ENCODE assay signal across 9 cellular contexts in genomic region chr21:37208741-37209225, GRCh38. TPM values are rescaled to one million over a fixed set of nuclear protein-coding genes. Genes with fewer than 3 reads are reported as not detected.
DNase-seq lines count a peak whose midpoint lies in the region; ATAC-seq and TF ChIP-seq lines count a peak whose summit lies in the region.
"Had no signal": no experiment of that assay in that cellular context is flagged by ENCODE, and none has a peak within 500 bp of the region (broad histone marks: within the 10 kb centered on the region; RNA-seq: fewer than 3 reads in every experiment).

No MANE protein-coding gene starts in this region.

- ATAC-seq in GM18505 (IDR thresholded peaks at IDR 0.05; ENCODE audit: unreplicated experiment) (peak; percentile 48), GM21786 (IDR thresholded peaks at IDR 0.05; ENCODE audit: unreplicated experiment) (peak; percentile 28), T-helper 17 cell (peak; percentile 50), GM21367 (IDR thresholded peaks at IDR 0.05; ENCODE audit: unreplicated experiment) (no peak)

- H3K36me3 Mint-ChIP-seq in T-helper 17 cell (ENCODE audit: low read depth) (peaks cover 2% of the 10 kb centered on the region), neural crest cell (ENCODE audit: low read depth) (peaks cover 28% of the 10 kb centered on the region)

- no peak for DNase-seq in T-helper 17 cell
- no peak for DNase-seq in neural crest cell (ENCODE audit: low read depth, low spot score)
- DNase-seq in stimulated activated CD4-positive, alpha-beta T cell treated with anti-CD3 and anti-CD28 coated beads, Interleukin-2, amount 100 ng/mL, for 48 hours = no peak
- DNase-seq in foreskin fibroblast = no peak
- DNase-seq in amniotic stem cell (lab: John Stamatoyannopoulos, UW) = no peak

- H3K4me3 Mint-ChIP-seq in T-helper 17 cell = no peak overlapping the region
- no peak overlapping the region for H3K4me3 Mint-ChIP-seq in neural crest cell

- H3K4me3 ChIP-seq in foreskin fibroblast (ENCODE audit: low read depth in 1 of 2, low read length in 2 of 2) = no peak overlapping the region
- H3K4me3 ChIP-seq: lung had no signal

- peaks cover 13% of the 10 kb centered on the region for H3K9me3 Mint-ChIP-seq in neural crest cell

- no peak for TF ChIP-seq CTCF in neural crest cell (conservative IDR thresholded peaks at IDR 0.05)
- no peak for TF ChIP-seq CTCF in foreskin fibroblast (IDR thresholded peaks at IDR 0.05; ENCODE audit: low read depth, low read length)

- H3K9me3 ChIP-seq in T-helper 17 cell (ENCODE audit: control insufficient read depth, low read length, poor library complexity, severe bottlenecking) = no peaks in the 10 kb centered on the region

- H3K27me3 Mint-ChIP-seq in T-helper 17 cell (no peaks in the 10 kb centered on the region), neural crest cell (ENCODE audit: low read depth) (peaks cover 7% of the 10 kb centered on the region)

- H3K4me1 Mint-ChIP-seq in T-helper 17 cell = peaks cover 8% of the 10 kb centered on the region
- H3K4me1 Mint-ChIP-seq in neural crest cell = peaks cover 23% of the 10 kb centered on the region

- no peak for TF ChIP-seq POLR2A in GM18505 (IDR thresholded peaks at IDR 0.05; ENCODE audit: borderline replicate concordance, extremely low read depth, insufficient read depth, insufficient read length)

- no peak overlapping the region for H3K27ac Mint-ChIP-seq in T-helper 17 cell
- H3K27ac Mint-ChIP-seq in neural crest cell (ENCODE audit: unreplicated experiment) = peak overlapping the region; percentile 95

RNA-seq across cellular contexts. Expression of gene VPS26C, which starts 58.4 kb away (rescaled TPM):
- total RNA-seq in T-helper 17 cell (10 to 100 TPM; 42.9 to 45.8 TPM), neural crest cell (41.1 and 43.5 TPM in 2 replicates)
